Comparison of ENCODE assay signal across 10 cellular contexts in genomic region chrX:16290997-16291396, GRCh38.
"Had no signal": no experiment of that assay in that cellular context is flagged by ENCODE, and none has a peak within 500 bp of the region (broad histone marks: within the 10 kb centered on the region; RNA-seq: fewer than 3 reads in every experiment).

No MANE protein-coding gene starts in this region.

- H3K9me3 Mint-ChIP-seq: HFFc6 had no signal

- FAIRE-seq: H54 had no signal

- DNase-seq: GM23248, GOT3, H7, H9, HCEC 1CT, HFFc6 had no signal

- H3K27ac Mint-ChIP-seq: GM23338, H9, HFFc6 had no signal

- H3K9me3 ChIP-seq: HAP-1 had no signal

- H3K27ac ChIP-seq: GM23248 had no signal

- H3K4me3 Mint-ChIP-seq: GM23338, H9, HFFc6 had no signal

- H3K9ac ChIP-seq: GM23248 had no signal

- H3K36me3 ChIP-seq: HAP-1 had no signal

- ATAC-seq: GM23338, HCT116 had no signal

- H3K4me3 ChIP-seq: GM23248, GM23338, HAP-1 had no signal

- H3K4me1 ChIP-seq: HAP-1 had no signal

- H2AFZ ChIP-seq: GM23248, GM23338 had no signal

- H3K4me2 ChIP-seq: GM23338 had no signal
